In genomic region chr5:33576726-33577620, GRCh38 we compare ENCODE assay signal across 23 cellular contexts.
"Had no signal": no experiment of that assay in that cellular context is flagged by ENCODE, and none has a peak within 500 bp of the region (broad histone marks: within the 10 kb centered on the region; RNA-seq: fewer than 3 reads in every experiment).

No MANE protein-coding gene starts in this region.

- H3K4me3 ChIP-seq: ascending aorta, body of pancreas, SJCRH30 had no signal

- ATAC-seq: activated CD4-positive, CD25-positive, alpha-beta regulatory T cell treated with anti-CD3 and anti-CD28 coated beads, Interleukin-2, amount 50 U/mL, for 24 hours; activated CD8-positive, alpha-beta memory T cell treated with anti-CD3 and anti-CD28 coated beads, Interleukin-2, amount 10 ng/mL, durations not matched to agents 7 days and 5 days; activated naive CD8-positive, alpha-beta T cell treated with anti-CD3 and anti-CD28 coated beads, Interleukin-2, amount 50 U/mL, for 24 hours; body of pancreas had no signal

- H3K27ac ChIP-seq: ascending aorta, body of pancreas, SJCRH30 had no signal

- DNase-seq: activated CD4-positive, alpha-beta T cell treated with anti-CD3 and anti-CD28 coated beads for 4 hours; activated CD8-positive, alpha-beta memory T cell treated with anti-CD3 and anti-CD28 coated beads, Interleukin-2, amount 10 ng/mL, durations not matched to agents 7 days and 5 days; activated effector memory CD4-positive, alpha-beta T cell treated with Interleukin-2 at 50 U/mL for 16 hours; activated naive CD4-positive, alpha-beta T cell; activated naive CD8-positive, alpha-beta T cell treated with anti-CD3 and anti-CD28 coated beads, Interleukin-2, amount 50 U/mL, for 24 hours; activated T-cell treated with anti-CD3 and anti-CD28 coated beads, Interleukin-2, amount 50 U/mL, for 24 hours; amniotic stem cell; body of pancreas; KG1; NCI-H1092; NCI-H1417 treated with DMSO at 0.1 percent for 48 hours; NCI-H1694; NCI-H2029; NCI-H2107; NCI-H2171 treated with DMSO at 0.1 percent for 48 hours; NCI-H226; NCI-H526; NCI-H774; SJCRH30; SK-N-SH; SW 1271 had no signal

- H3K9me3 ChIP-seq: ascending aorta, body of pancreas, SJCRH30, SK-N-SH had no signal

- H3K36me3 ChIP-seq: ascending aorta had no signal

- H3K27me3 ChIP-seq: ascending aorta, body of pancreas, SJCRH30 had no signal

- H3K4me1 ChIP-seq: ascending aorta, body of pancreas, SJCRH30 had no signal
